In genomic region chr2:221211653-221212052, GRCh38 we compare ENCODE assay signal across 32 cellular contexts.
"Had no signal": no experiment of that assay in that cellular context is flagged by ENCODE, and none has a peak within 500 bp of the region (broad histone marks: within the 10 kb centered on the region; RNA-seq: fewer than 3 reads in every experiment).

No MANE protein-coding gene starts in this region.

- DNase-seq: activated B cell treated with CpG ODN at 0.5 μM for 24 hours; activated CD4-positive, alpha-beta memory T cell treated with anti-CD3 and anti-CD28 coated beads for 36 hours; activated CD4-positive, alpha-beta T cell treated with anti-CD3 and anti-CD28 coated beads for 4 hours; activated CD4-positive, alpha-beta T cell treated with anti-CD3 and anti-CD28 coated beads, Interleukin-2, amount 10 ng/mL, durations not matched to agents 24 days and 14 days; activated CD4-positive, alpha-beta T cell treated with anti-CD3 and anti-CD28 coated beads, Interleukin-2, amount 50 U/mL, for 1 hour; activated CD4-positive, alpha-beta T cell treated with anti-CD3 and anti-CD28 coated beads, Interleukin-2, amount 50 U/mL, for 4 hours; activated CD4-positive, CD25-positive, alpha-beta regulatory T cell treated with anti-CD3 and anti-CD28 coated beads, Interleukin-2, amount 50 U/mL, for 72 hours; activated CD8-positive, alpha-beta memory T cell treated with anti-CD3 and anti-CD28 coated beads, Interleukin-2, amount 50 U/mL, for 4 hours; activated CD8-positive, alpha-beta T cell treated with anti-CD3 and anti-CD28 coated beads for 36 hours; activated effector memory CD4-positive, alpha-beta T cell treated with anti-CD3 and anti-CD28 coated beads, Interleukin-2, amount 50 U/mL, for 16 hours; activated gamma-delta T cell treated with Interleukin-2 at 50 U/mL for 16 hours; activated naive CD4-positive, alpha-beta T cell; activated naive CD4-positive, alpha-beta T cell treated with anti-CD3 and anti-CD28 coated beads for 36 hours; activated naive CD4-positive, alpha-beta T cell treated with anti-CD3 and anti-CD28 coated beads, Interleukin-2, amount 50 U/mL, for 16 hours; activated naive CD8-positive, alpha-beta T cell treated with anti-CD3 and anti-CD28 coated beads for 36 hours; activated T-cell treated with anti-CD3 and anti-CD28 coated beads for 4 hours; activated T-cell treated with anti-CD3 and anti-CD28 coated beads, Interleukin-2, amount 50 U/mL, for 1 hour; activated T-cell treated with anti-CD3 and anti-CD28 coated beads, Interleukin-2, amount 50 U/mL, for 4 hours; activated T-cell treated with anti-CD3 and anti-CD28 coated beads, Interleukin-2, amount 50 U/mL, for 72 hours; adrenal gland; amniotic stem cell; aorta; body of pancreas; brain microvascular endothelial cell; central memory CD4-positive, alpha-beta T cell; T-helper 1 cell; T-helper 2 cell; T-helper 9 cell had no signal

- H3K4me1 ChIP-seq: adrenal gland, body of pancreas, breast epithelium had no signal

- ATAC-seq: activated CD8-positive, alpha-beta T cell treated with anti-CD3 and anti-CD28 coated beads for 36 hours; activated naive CD4-positive, alpha-beta T cell treated with anti-CD3 and anti-CD28 coated beads, Interleukin-2, amount 50 U/mL, for 72 hours; activated T-cell treated with anti-CD3 and anti-CD28 coated beads, Interleukin-2, amount 50 U/mL, for 4 hours; activated T-cell treated with anti-CD3 and anti-CD28 coated beads, Interleukin-2, amount 50 U/mL, for 72 hours; activated T-helper 17 cell treated with anti-CD3 and anti-CD28 coated beads, Interleukin-2, amount 50 U/mL, for 72 hours; body of pancreas had no signal

- H3K27me3 ChIP-seq: adrenal gland, body of pancreas, brain microvascular endothelial cell, breast epithelium had no signal

- H3K36me3 ChIP-seq: adrenal gland, brain microvascular endothelial cell, breast epithelium had no signal

- H3K27ac ChIP-seq: adrenal gland, body of pancreas, brain microvascular endothelial cell, breast epithelium, VCaP had no signal

- H3K9me3 ChIP-seq: adrenal gland, body of pancreas, breast epithelium had no signal

- H3K4me3 ChIP-seq: adrenal gland, body of pancreas, breast epithelium had no signal
